In genomic region chr4:121740796-121741409, GRCh38 we compare ENCODE assay signal across 1 cellular context.
TF ChIP-seq lines count a peak whose summit lies in the region.

No MANE protein-coding gene starts in this region.

TF ChIP-seq in WTC11, 78 proteins besides CTCF, POLR2A, EP300 and RAD21:
- TF ChIP-seq ZNF423 (CRISPR knock-in tag; IDR thresholded peaks at IDR 0.05) (peak; percentile 13; the same call in 1 of the 2 replicates), HMGXB4 (CRISPR knock-in tag; IDR thresholded peaks at IDR 0.05) (no peak)
